Comparison of ENCODE assay signal across 10 cellular contexts in the genomic region with DNA sequence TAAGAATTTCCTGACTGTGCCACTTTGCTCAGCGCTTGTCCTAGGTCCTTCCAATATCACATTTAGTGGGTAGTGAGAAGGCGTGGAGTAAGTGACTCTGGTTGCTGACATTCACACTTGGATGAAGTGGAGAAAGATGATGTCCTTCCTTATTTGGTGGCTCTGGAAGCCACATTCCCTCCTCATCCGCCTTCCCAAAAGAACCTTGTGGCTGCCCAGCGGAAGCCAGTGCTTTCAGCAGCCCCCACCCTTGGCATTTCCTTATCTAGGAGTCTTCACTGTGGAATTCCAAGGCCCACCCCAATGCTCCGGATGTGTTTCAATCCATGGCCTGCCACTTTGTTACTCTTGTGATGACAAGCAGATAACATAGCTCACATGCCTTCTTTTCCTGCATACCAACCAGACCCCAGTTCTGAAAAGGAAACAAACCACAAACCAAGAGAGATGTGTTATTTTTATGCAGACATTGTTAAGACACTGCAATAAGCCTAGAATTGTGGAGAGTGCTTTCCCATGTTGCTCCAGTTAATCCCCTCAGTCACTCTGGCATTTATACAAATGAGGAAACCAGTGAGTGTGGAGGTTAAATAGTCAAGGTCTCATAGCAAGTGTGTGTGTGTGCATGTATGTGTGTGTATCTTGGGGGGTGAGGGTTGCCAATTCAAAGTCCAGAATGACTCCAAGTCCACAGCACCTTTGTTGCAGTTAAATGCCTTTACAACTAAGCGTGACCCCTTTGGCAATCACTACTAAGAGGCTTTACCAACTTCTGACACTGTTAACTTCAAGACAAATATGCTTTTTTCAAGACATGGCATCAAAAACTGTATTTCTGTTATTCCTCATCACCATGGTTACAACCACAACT. TPM values are rescaled to one million over a fixed set of nuclear protein-coding genes. Genes with fewer than 3 reads are reported as not detected.
DNase-seq lines count a peak whose midpoint lies in the region; ATAC-seq, FAIRE-seq and TF ChIP-seq lines count a peak whose summit lies in the region.
"Had no signal": no experiment of that assay in that cellular context is flagged by ENCODE, and none has a peak within 500 bp of the region (broad histone marks: within the 10 kb centered on the region; RNA-seq: fewer than 3 reads in every experiment).

No MANE protein-coding gene starts in this region.

- peak; percentile 94 for FAIRE-seq in HTR-8/SVneo (lab: Jason Lieb, UNC)

- ATAC-seq in GM19023 (IDR thresholded peaks at IDR 0.05; ENCODE audit: unreplicated experiment): no peak
- ATAC-seq in activated CD4-positive, CD25-positive, alpha-beta regulatory T cell treated with anti-CD3 and anti-CD28 coated beads, Interleukin-2, amount 50 U/mL, for 24 hours: no peak
- ATAC-seq in activated T-cell treated with anti-CD3 and anti-CD28 coated beads, Interleukin-2, amount 50 U/mL, for 4 hours: no peak

- intact Hi-C loops in breast epithelium (cut with DNase I; ENCODE audit: low total_unique reads): no loop called here

- peaks cover 0 to 9% of the 10 kb centered on the region in 2 donors for H3K4me1 ChIP-seq in breast epithelium
- H3K4me1 ChIP-seq: colonic mucosa had no signal

- no peaks in the 10 kb centered on the region for H3K9me3 ChIP-seq in breast epithelium
- H3K9me3 ChIP-seq: colonic mucosa had no signal

- peaks cover 25% of the 10 kb centered on the region for H3K4me1 Mint-ChIP-seq in type B pancreatic cell (ENCODE audit: unreplicated experiment)
- H3K4me1 Mint-ChIP-seq in activated T-cell treated with anti-CD3 and anti-CD28 coated beads, Interleukin-2, amount 50 U/mL, for 4 hours (ENCODE audit: low read depth): no peaks in the 10 kb centered on the region

- H3K27me3 ChIP-seq in breast epithelium: no peaks in the 10 kb centered on the region
- H3K27me3 ChIP-seq: colonic mucosa had no signal

- no peaks in the 10 kb centered on the region for H3K36me3 Mint-ChIP-seq in type B pancreatic cell
- H3K36me3 Mint-ChIP-seq in activated T-cell treated with anti-CD3 and anti-CD28 coated beads, Interleukin-2, amount 50 U/mL, for 4 hours (ENCODE audit: insufficient read depth): no peaks in the 10 kb centered on the region

- peak overlapping the region; percentile 62 to 87 for H3K27ac ChIP-seq in breast epithelium
- H3K27ac ChIP-seq: colonic mucosa had no signal

- H3K9me3 Mint-ChIP-seq in type B pancreatic cell: no peaks in the 10 kb centered on the region
- no peaks in the 10 kb centered on the region for H3K9me3 Mint-ChIP-seq in activated T-cell treated with anti-CD3 and anti-CD28 coated beads, Interleukin-2, amount 50 U/mL, for 4 hours

- no peak overlapping the region for H3K4me3 ChIP-seq in breast epithelium
- H3K4me3 ChIP-seq: colonic mucosa had no signal

- TF ChIP-seq POLR2A in breast epithelium (IDR thresholded peaks at IDR 0.05): no peak

- H3K36me3 ChIP-seq in breast epithelium: no peaks in the 10 kb centered on the region
- H3K36me3 ChIP-seq: colonic mucosa had no signal

- peaks cover 6% of the 10 kb centered on the region for H3K27me3 Mint-ChIP-seq in type B pancreatic cell
- peaks cover 17% of the 10 kb centered on the region for H3K27me3 Mint-ChIP-seq in activated T-cell treated with anti-CD3 and anti-CD28 coated beads, Interleukin-2, amount 50 U/mL, for 4 hours (ENCODE audit: low read depth)

- H3K4me3 Mint-ChIP-seq in type B pancreatic cell: peak overlapping the region; percentile 13
- no peak overlapping the region for H3K4me3 Mint-ChIP-seq in activated T-cell treated with anti-CD3 and anti-CD28 coated beads, Interleukin-2, amount 50 U/mL, for 4 hours

- TF ChIP-seq CTCF in breast epithelium (IDR thresholded peaks at IDR 0.05) (no peak), type B pancreatic cell (conservative IDR thresholded peaks at IDR 0.05) (no peak)

- peak; percentile 83 for DNase-seq in HTR-8/SVneo (ENCODE audit: insufficient read length, low spot score)
- peak in 1 of 2 donors; percentile 70 for DNase-seq in breast epithelium (ENCODE audit: low spot score in 2 of 2)
- peak; percentile 75 for DNase-seq in kidney glomerular epithelial cell (lab: John Stamatoyannopoulos, UW)
- no peak for DNase-seq in type B pancreatic cell (ENCODE audit: extremely low spot score, unreplicated experiment)
- DNase-seq in activated T-cell treated with anti-CD3 and anti-CD28 coated beads, Interleukin-2, amount 50 U/mL, for 4 hours: no peak
- DNase-seq in GM19238 (ENCODE audit: insufficient read length, low spot score): no peak
- DNase-seq: colonic mucosa; stimulated activated CD4-positive, alpha-beta T cell treated with anti-CD3 and anti-CD28 coated beads, Interleukin-4, amount 100 ng/mL, for 24 hours had no signal

- H3K27ac Mint-ChIP-seq in type B pancreatic cell: peak overlapping the region; percentile 83

RNA-seq across cellular contexts. Expression of gene ANKRD1, which starts 10.3 kb away (rescaled TPM):
- under 1 TPM in 2 of 3 donors, not detected in 1; 0.32 to 0.66 TPM for total RNA-seq in breast epithelium
- 2.1 and 3.3 TPM in 2 replicates for total RNA-seq in type B pancreatic cell (ENCODE audit: low replicate concordance)
- not detected for total RNA-seq in activated T-cell treated with anti-CD3 and anti-CD28 coated beads, Interleukin-2, amount 50 U/mL, for 4 hours

RNA-seq across cellular contexts. Expression of gene RPP30, which starts 59.4 kb away (rescaled TPM):
- total RNA-seq in breast epithelium (10 to 100 TPM; 31.8 to 48.7 (median 40.3) TPM), type B pancreatic cell (ENCODE audit: low replicate concordance) (38.7 and 58.0 TPM in 2 replicates)
- total RNA-seq in activated T-cell treated with anti-CD3 and anti-CD28 coated beads, Interleukin-2, amount 50 U/mL, for 4 hours: 10 to 100 TPM; 89.4 to 97.4 (median 90.8) TPM

Comparison
In these comparisons a context has a peak if more than half of its experiments do, and no peak if none do; other contexts are left out.
1. DNase-seq: peak in HTR-8/SVneo (single experiment) and kidney glomerular epithelial cell (single experiment); none in type B pancreatic cell (single experiment), activated T-cell treated with anti-CD3 and anti-CD28 coated beads, Interleukin-2, amount 50 U/mL, for 4 hours (single experiment) and GM19238 (single experiment).